In genomic region chr1:219220945-219221344, GRCh38 we compare ENCODE assay signal across 11 cellular contexts. TPM values are rescaled to one million over a fixed set of nuclear protein-coding genes. Genes with fewer than 3 reads are reported as not detected.
DNase-seq lines count a peak whose midpoint lies in the region; ATAC-seq, FAIRE-seq and TF ChIP-seq lines count a peak whose summit lies in the region.
"Had no signal": no experiment of that assay in that cellular context is flagged by ENCODE, and none has a peak within 500 bp of the region (broad histone marks: within the 10 kb centered on the region; RNA-seq: fewer than 3 reads in every experiment).

No MANE protein-coding gene starts in this region.

- H3K27me3 Mint-ChIP-seq in glutamatergic neuron (ENCODE audit: unreplicated experiment) = no peaks in the 10 kb centered on the region
- H3K27me3 Mint-ChIP-seq: IgD-negative memory B cell had no signal

- TF ChIP-seq CTCF in GM13977 (IDR thresholded peaks at IDR 0.05; ENCODE audit: extremely low read depth, insufficient read depth, missing control alignments) (peak; percentile 41), epithelial cell of proximal tubule (conservative IDR thresholded peaks at IDR 0.05; ENCODE audit: low read depth, low read length) (peak; percentile 28), testis (IDR thresholded peaks at IDR 0.05) (no peak), glutamatergic neuron (IDR thresholded peaks at IDR 0.05; ENCODE audit: partially characterized antibody, unreplicated experiment) (no peak)

- ATAC-seq in GM21390 (IDR thresholded peaks at IDR 0.05; ENCODE audit: unreplicated experiment) = peak; percentile 94
- ATAC-seq in HG03135 (IDR thresholded peaks at IDR 0.05; ENCODE audit: unreplicated experiment) = peak; percentile 86

- H3K9me3 ChIP-seq in testis (no peaks in the 10 kb centered on the region), small intestine (ENCODE audit: control insufficient read depth, low read depth) (no peaks in the 10 kb centered on the region)

- no peak overlapping the region for H3K4me3 Mint-ChIP-seq in glutamatergic neuron (ENCODE audit: unreplicated experiment)
- H3K4me3 Mint-ChIP-seq: activated T-helper 1 cell treated with anti-CD3 and anti-CD28 coated beads, Interleukin-12 subunit alpha, Interleukin-12 subunit beta, Interleukin-2, Interleukin-4 antibody, amounts not matched to agents 30 ng/mL and 10 ng/mL and 1 ng/mL, durations not matched to agents 14 hours and 24 hours and 36 hours; IgD-negative memory B cell had no signal

- no peak for TF ChIP-seq POLR2A in testis (IDR thresholded peaks at IDR 0.05)

- no peaks in the 10 kb centered on the region for H3K4me1 ChIP-seq in testis
- H3K4me1 ChIP-seq in small intestine (ENCODE audit: control insufficient read depth in 2 of 2, insufficient read depth in 1 of 2, low read depth in 1 of 2, low read length in 1 of 2) = no peaks in the 10 kb centered on the region

- no peaks in the 10 kb centered on the region for H3K36me3 ChIP-seq in testis (ENCODE audit: low read depth, missing control alignments)
- peaks cover 0 to 3% of the 10 kb centered on the region in 2 donors for H3K36me3 ChIP-seq in small intestine (ENCODE audit: control insufficient read depth in 2 of 2, insufficient read depth in 2 of 2, low read length in 2 of 2)

- no peaks in the 10 kb centered on the region for H3K9me3 Mint-ChIP-seq in glutamatergic neuron (ENCODE audit: unreplicated experiment)
- H3K9me3 Mint-ChIP-seq: activated T-helper 1 cell treated with anti-CD3 and anti-CD28 coated beads, Interleukin-12 subunit alpha, Interleukin-12 subunit beta, Interleukin-2, Interleukin-4 antibody, amounts not matched to agents 30 ng/mL and 10 ng/mL and 1 ng/mL, durations not matched to agents 14 hours and 24 hours and 36 hours; IgD-negative memory B cell had no signal

- WGBS in testis, 2 donors = 67 to 92% methylated on average over 3 of the region's 3 CpGs
- WGBS in small intestine, 3 donors = 81 to 91% (median 86%) methylated on average over 3 of the region's 3 CpGs

- DNase-seq in GM13977 (ENCODE audit: low spot score) = peak; percentile 23
- DNase-seq in epithelial cell of proximal tubule (ENCODE audit: low read depth) = no peak
- no peak for DNase-seq in testis
- no peak for DNase-seq in glutamatergic neuron
- DNase-seq in small intestine = no peak
- DNase-seq in central memory CD4-positive, alpha-beta T cell = no peak
- DNase-seq: SIG-M5 had no signal

- FAIRE-seq in small intestine (lab: Jason Lieb, UNC) = no peak

- intact Hi-C loops in testis (cut with DNase I; ENCODE audit: low total_unique reads) = no loop called here

- in situ Hi-C loops in GM13977 (cut with MboI; ENCODE audit: low pct_unique_long_range_greater_than_20kb, low sequenced_read_pairs, unreplicated experiment) = loop anchor here (25.0 kb wide), 1 partner anchor 591 kb away; no protein-coding TSS in a partner anchor

- H3K27me3 ChIP-seq in testis = no peaks in the 10 kb centered on the region
- no peaks in the 10 kb centered on the region for H3K27me3 ChIP-seq in small intestine (ENCODE audit: control insufficient read depth in 2 of 2, insufficient read depth in 2 of 2, low read length in 2 of 2)

- no peaks in the 10 kb centered on the region for H3K36me3 Mint-ChIP-seq in glutamatergic neuron (ENCODE audit: unreplicated experiment)

- H3K4me3 ChIP-seq in epithelial cell of proximal tubule (ENCODE audit: low read depth, low read length) (no peak overlapping the region), testis (no peak overlapping the region), small intestine (ENCODE audit: low read depth in 1 of 2, low read length in 2 of 2) (no peak overlapping the region)

- H3K4me1 Mint-ChIP-seq in glutamatergic neuron (ENCODE audit: low read depth, unreplicated experiment) = peaks cover 6% of the 10 kb centered on the region

- no peak overlapping the region for H3K27ac Mint-ChIP-seq in glutamatergic neuron (ENCODE audit: unreplicated experiment)
- H3K27ac Mint-ChIP-seq: activated T-helper 1 cell treated with anti-CD3 and anti-CD28 coated beads, Interleukin-12 subunit alpha, Interleukin-12 subunit beta, Interleukin-2, Interleukin-4 antibody, amounts not matched to agents 30 ng/mL and 10 ng/mL and 1 ng/mL, durations not matched to agents 14 hours and 24 hours and 36 hours; IgD-negative memory B cell had no signal

- H3K27ac ChIP-seq in testis (no peak overlapping the region), small intestine (ENCODE audit: low read depth in 1 of 2, low read length in 1 of 2) (no peak overlapping the region)

RNA-seq across cellular contexts. Expression of gene LYPLAL1, which starts 47.3 kb away (rescaled TPM):
- total RNA-seq in epithelial cell of proximal tubule (11.1 and 19.4 TPM in 2 replicates), testis (10 to 100 TPM; 20.8 to 26.5 TPM), glutamatergic neuron (ENCODE audit: unreplicated experiment) (17.4 TPM)
- polyA plus RNA-seq in testis (ENCODE audit: insufficient read depth, low read depth, low replicate concordance) (33.8 TPM), small intestine (10 to 100 TPM; 16.2 to 36.9 (median 27.0) TPM)

Comparison
In these comparisons a context has a peak if more than half of its experiments do, and no peak if none do; other contexts are left out.
1. CTCF ChIP-seq: peak in GM13977 (single experiment) and epithelial cell of proximal tubule (single experiment); none in testis (0 of 3) and glutamatergic neuron (single experiment).